ENCODE assay signal across 1 cellular context in genomic region chr16:3495166-3495565, GRCh38.
TF ChIP-seq lines count a peak whose summit lies in the region.

Gene C16orf90 (minus strand): TSS chr16:3495489. CDS start chr16:3495421, 68 bp downstream.

TF ChIP-seq in H1, 55 proteins besides CTCF, POLR2A, EP300 and RAD21:
- no peak for TF ChIP-seq CREB1 (IDR thresholded peaks at IDR 0.05)
- TF ChIP-seq GTF2F1 (IDR thresholded peaks at IDR 0.05; ENCODE audit: borderline replicate concordance, low read depth, low read length) = no peak
- no peak for TF ChIP-seq CTBP2 (IDR thresholded peaks at IDR 0.05; ENCODE audit: borderline replicate concordance, insufficient read depth, insufficient read length, low read length)
- no peak for TF ChIP-seq PHF8 (conservative IDR thresholded peaks at IDR 0.05; ENCODE audit: low read depth, low read length)
- TF ChIP-seq SP4 (IDR thresholded peaks at IDR 0.05; ENCODE audit: low read length) = no peak
- no peak for TF ChIP-seq CEBPB (IDR thresholded peaks at IDR 0.05; ENCODE audit: low read depth, low read length)
- no peak for TF ChIP-seq MAX (IDR thresholded peaks at IDR 0.05)
- TF ChIP-seq SUZ12 (IDR thresholded peaks at IDR 0.05; ENCODE audit: low read length) = no peak
- no peak for TF ChIP-seq RNF2 (IDR thresholded peaks at IDR 0.05; ENCODE audit: borderline replicate concordance, low read depth, low read length, missing control alignments, poor library complexity, severe bottlenecking)
- TF ChIP-seq KDM5A (IDR thresholded peaks at IDR 0.05; ENCODE audit: low read length) = no peak
- no peak for TF ChIP-seq FOSL1 (IDR thresholded peaks at IDR 0.05; ENCODE audit: insufficient read depth, low read depth, low read length)
- TF ChIP-seq USF2 (IDR thresholded peaks at IDR 0.05; ENCODE audit: low read length) = no peak
- no peak for TF ChIP-seq YY1 (IDR thresholded peaks at IDR 0.05; ENCODE audit: low read depth, low read length)
- no peak for TF ChIP-seq SIX5 (IDR thresholded peaks at IDR 0.05; ENCODE audit: low read depth, low read length)
- no peak for TF ChIP-seq RFX5 (IDR thresholded peaks at IDR 0.05; ENCODE audit: borderline replicate concordance, low read depth, low read length)
- TF ChIP-seq SP1 (IDR thresholded peaks at IDR 0.05; ENCODE audit: low read depth, low read length) = no peak
- TF ChIP-seq SIRT6 (IDR thresholded peaks at IDR 0.05; ENCODE audit: low read length) = no peak
- no peak for TF ChIP-seq HDAC6 (IDR thresholded peaks at IDR 0.05; ENCODE audit: low read depth, low read length)
- TF ChIP-seq POLR2AphosphoS5 (IDR thresholded peaks at IDR 0.05; ENCODE audit: low read depth, low read length) = no peak
- no peak for TF ChIP-seq TEAD4 (IDR thresholded peaks at IDR 0.05; ENCODE audit: low read depth, low read length)
